15 cellular contexts compared by ENCODE assay signal in the genomic region with DNA sequence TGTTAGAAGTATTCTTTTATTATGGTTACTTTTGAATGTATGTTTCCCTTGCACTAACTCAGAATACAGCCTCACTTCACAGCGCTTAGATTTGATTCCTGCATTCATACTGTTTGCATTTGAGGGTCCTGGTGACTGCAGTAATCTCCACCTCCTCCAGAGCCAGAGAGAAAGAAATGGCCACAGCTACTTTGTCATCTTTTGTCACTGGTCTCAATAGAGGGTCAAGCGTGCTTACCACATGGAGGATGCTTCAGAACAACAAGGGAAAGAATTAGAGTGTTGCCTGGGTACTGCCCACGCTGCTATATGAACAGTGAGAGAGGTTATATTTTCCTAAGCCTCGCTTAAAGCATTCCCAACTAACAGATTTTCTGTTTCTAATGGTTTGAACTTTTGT.
DNase-seq lines count a peak whose midpoint lies in the region; ATAC-seq, FAIRE-seq and TF ChIP-seq lines count a peak whose summit lies in the region.
"Had no signal": no experiment of that assay in that cellular context is flagged by ENCODE, and none has a peak within 500 bp of the region (broad histone marks: within the 10 kb centered on the region; RNA-seq: fewer than 3 reads in every experiment).

No MANE protein-coding gene starts in this region.

- H3K27ac ChIP-seq in PC-3 (ENCODE audit: low read length) (peak overlapping the region; percentile 91), neural progenitor cell (no peak overlapping the region)

- H3K4me1 ChIP-seq in PC-3 (ENCODE audit: insufficient read depth, low read length): peaks cover 39% of the 10 kb centered on the region
- H3K4me1 ChIP-seq in neural progenitor cell: peaks cover 17% of the 10 kb centered on the region
- H3K4me1 ChIP-seq: HAP-1 had no signal

- H3F3A ChIP-seq in PC-3 (ENCODE audit: low read length, unreplicated experiment): peaks cover 5% of the 10 kb centered on the region
- peaks cover 9% of the 10 kb centered on the region for H3F3A ChIP-seq in neural progenitor cell (ENCODE audit: low read depth)

- DNase-seq in PC-3: no peak
- DNase-seq in bronchial epithelial cell (ENCODE audit: low read depth): no peak
- DNase-seq in neural progenitor cell (ENCODE audit: low spot score): peak; percentile 78
- DNase-seq in GM10248 (ENCODE audit: extremely low spot score): no peak
- no peak for DNase-seq in H7
- DNase-seq in retina: no peak
- DNase-seq: CD8-positive, alpha-beta T cell; COR-L47; DND-41; GDM1 had no signal

- no peak overlapping the region for H3K27ac Mint-ChIP-seq in neural progenitor cell
- H3K27ac Mint-ChIP-seq: CD14-positive monocyte; CD8-positive, alpha-beta T cell had no signal

- H4K20me1 ChIP-seq in PC-3 (ENCODE audit: low read length) (no peaks in the 10 kb centered on the region), neural progenitor cell (ENCODE audit: low read depth) (peaks cover 3% of the 10 kb centered on the region)

- H3K4me3 ChIP-seq in PC-3 (ENCODE audit: low read length) (no peak overlapping the region), bronchial epithelial cell (ENCODE audit: low read depth, low read length) (no peak overlapping the region), neural progenitor cell (no peak overlapping the region), H7 (ENCODE audit: insufficient read depth, low read depth, low read length) (no peak overlapping the region)
- H3K4me3 ChIP-seq: HAP-1 had no signal

- H3K4me1 Mint-ChIP-seq in neural progenitor cell: peaks cover 21% of the 10 kb centered on the region
- H3K4me1 Mint-ChIP-seq: CD14-positive monocyte had no signal

- H3K36me3 ChIP-seq in PC-3 (ENCODE audit: low read depth, low read length): no peaks in the 10 kb centered on the region
- peaks cover 3% of the 10 kb centered on the region for H3K36me3 ChIP-seq in bronchial epithelial cell (ENCODE audit: control insufficient read depth, insufficient read depth, low read length)
- no peaks in the 10 kb centered on the region for H3K36me3 ChIP-seq in neural progenitor cell
- no peaks in the 10 kb centered on the region for H3K36me3 ChIP-seq in H7 (replicated peaks; ENCODE audit: control insufficient read depth, insufficient read depth, low read length)
- H3K36me3 ChIP-seq: HAP-1 had no signal

- H3K79me2 ChIP-seq in PC-3 (ENCODE audit: low read length) (no peaks in the 10 kb centered on the region), neural progenitor cell (ENCODE audit: low read depth) (no peaks in the 10 kb centered on the region)

- no peak overlapping the region for H3K4me2 ChIP-seq in PC-3 (ENCODE audit: low read length)
- H3K4me2 ChIP-seq in neural progenitor cell: peak overlapping the region; percentile 30

- BruUV-seq in PC-3 (replicated peaks; lab: Mats Ljungman, UMichigan): no TSS peak

- H3K36me3 Mint-ChIP-seq in neural progenitor cell: no peaks in the 10 kb centered on the region
- H3K36me3 Mint-ChIP-seq: CD14-positive monocyte; CD8-positive, alpha-beta T cell had no signal

- intact Hi-C loops in PC-3 (cut with micrococcal nuclease): loop anchor here (2.0 to 5.0 kb wide), 5 partner anchors 64 to 549 kb away; no protein-coding TSS in a partner anchor

- H3K27me3 ChIP-seq in PC-3 (ENCODE audit: low read length) (no peaks in the 10 kb centered on the region), bronchial epithelial cell (ENCODE audit: control insufficient read depth, insufficient read depth, low read length) (no peaks in the 10 kb centered on the region), neural progenitor cell (peaks cover 7% of the 10 kb centered on the region), H7 (ENCODE audit: control insufficient read depth, insufficient read depth, low read length) (no peaks in the 10 kb centered on the region)

- no peak overlapping the region for H2AFZ ChIP-seq in PC-3 (ENCODE audit: low read length)
- no peak overlapping the region for H2AFZ ChIP-seq in neural progenitor cell (replicated peaks)

- no peak overlapping the region for H3K9ac ChIP-seq in PC-3 (ENCODE audit: low read length)
- H3K9ac ChIP-seq in neural progenitor cell: no peak overlapping the region

- FAIRE-seq in bronchial epithelial cell (lab: Jason Lieb, UNC): peak; percentile 86
- FAIRE-seq: HepG2, HTR-8/SVneo had no signal

- H3K9me3 ChIP-seq in PC-3 (ENCODE audit: low read length) (no peaks in the 10 kb centered on the region), neural progenitor cell (ENCODE audit: low read depth) (no peaks in the 10 kb centered on the region)
- H3K9me3 ChIP-seq: HAP-1 had no signal

- peaks cover 9% of the 10 kb centered on the region for H3K27me3 Mint-ChIP-seq in neural progenitor cell (ENCODE audit: insufficient read depth, low read depth)

- no peak overlapping the region for H3K4me3 Mint-ChIP-seq in neural progenitor cell
- H3K4me3 Mint-ChIP-seq: CD14-positive monocyte; CD8-positive, alpha-beta T cell had no signal

- H3K9me2 ChIP-seq in PC-3 (replicated peaks; ENCODE audit: low read length): no peaks in the 10 kb centered on the region

- CTCF ChIA-PET in PC-3 (lab: Charles Lee) (no interaction called here), GM10248 (lab: Yijun Ruan, JAX) (no interaction called here)

- H3K9me3 Mint-ChIP-seq in neural progenitor cell: no peaks in the 10 kb centered on the region
- H3K9me3 Mint-ChIP-seq: CD8-positive, alpha-beta T cell had no signal

- POLR2A ChIA-PET in PC-3 (lab: Charles Lee; ENCODE audit: unreplicated experiment): no interaction called here
- POLR2A ChIA-PET in GM10248 (lab: Yijun Ruan, JAX): no interaction called here

- ATAC-seq in PC-3 (no peak), GM21737 (IDR thresholded peaks at IDR 0.05; ENCODE audit: unreplicated experiment) (no peak)
- ATAC-seq: CD8-positive, alpha-beta T cell; HepG2 had no signal

- TF ChIP-seq CTCF in PC-3 (conservative IDR thresholded peaks at IDR 0.05; ENCODE audit: low read depth, low read length) (no peak), bronchial epithelial cell (IDR thresholded peaks at IDR 0.05; ENCODE audit: insufficient read depth, low read length, severe bottlenecking) (no peak), neural progenitor cell (IDR thresholded peaks at IDR 0.05) (no peak), GM10248 (IDR thresholded peaks at IDR 0.05; ENCODE audit: control extremely low read depth, extremely low read depth, low read depth, missing control alignments) (no peak)
